Comparison of ENCODE assay signal across 6 cellular contexts in the genomic region with DNA sequence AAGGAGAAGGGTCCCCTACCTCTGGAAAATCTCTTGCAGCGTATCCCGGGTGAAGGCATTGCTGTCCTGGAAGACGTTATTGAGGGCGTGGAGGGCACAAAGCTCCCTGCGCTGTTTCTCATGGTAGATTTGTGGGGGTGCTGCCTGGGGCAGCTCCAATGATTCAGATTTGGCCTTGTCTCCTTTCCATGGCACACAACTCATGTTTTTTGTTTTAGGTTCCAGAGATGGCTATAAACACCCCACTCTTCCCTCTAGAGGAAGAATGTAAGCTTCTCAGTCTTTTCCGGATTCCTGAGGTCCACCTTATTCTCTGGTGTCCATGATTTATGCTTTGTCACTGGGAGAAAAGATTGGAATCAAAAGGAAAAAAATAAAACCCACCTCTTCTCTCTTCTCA. TPM values are rescaled to one million over a fixed set of nuclear protein-coding genes. Genes with fewer than 3 reads are reported as not detected.
DNase-seq lines count a peak whose midpoint lies in the region; ATAC-seq, FAIRE-seq and TF ChIP-seq lines count a peak whose summit lies in the region.

No MANE protein-coding gene starts in this region.

- peak overlapping the region; percentile 95 for H3K4me3 Mint-ChIP-seq in HFFc6
- H3K4me3 Mint-ChIP-seq in naive B cell, result peak overlapping the region; percentile 81 to 99 (median 92)

- no peak for TF ChIP-seq CTCF in HFFc6 (IDR thresholded peaks at IDR 0.05)
- no peak for TF ChIP-seq CTCF in GM12878 (IDR thresholded peaks at IDR 0.05 in 2 of 3, conservative IDR thresholded peaks at IDR 0.05 in 1 of 3; ENCODE audit: control insufficient read depth in 2 of 3, extremely low read depth in 1 of 3, insufficient read depth in 1 of 3, low read depth in 3 of 3, low read length in 3 of 3)

- ATAC-seq in GM12878, result no peak
- no peak for ATAC-seq in naive B cell (ENCODE audit: low read depth in 2 of 2)
- ATAC-seq in GM18511 (IDR thresholded peaks at IDR 0.05; ENCODE audit: unreplicated experiment), result no peak
- no peak for ATAC-seq in GM18858 (IDR thresholded peaks at IDR 0.05; ENCODE audit: unreplicated experiment)

- H3K79me2 ChIP-seq in GM12878 (ENCODE audit: control insufficient read depth, insufficient read depth, low read length), result peaks cover 55% of the 10 kb centered on the region

- no peaks in the 10 kb centered on the region for H3K9me3 ChIP-seq in GM12878 (replicated peaks; ENCODE audit: control insufficient read depth, insufficient read depth, low read length)

- TF ChIP-seq POLR2A in GM12878 (IDR thresholded peaks at IDR 0.05; ENCODE audit: low read depth, low read length), result no peak

- no peak for TF ChIP-seq EP300 in GM12878 (IDR thresholded peaks at IDR 0.05; ENCODE audit: borderline replicate concordance in 1 of 2, control insufficient read depth in 1 of 2, low read depth in 2 of 2, low read length in 2 of 2)

- peak; percentile 45 for DNase-seq in HFFc6
- DNase-seq in GM12878 (ENCODE audit: low read depth, low spot score), result no peak
- DNase-seq in naive B cell, result no peak
- no peak for DNase-seq in activated CD4-positive, alpha-beta T cell treated with anti-CD3 and anti-CD28 coated beads for 1 hour

- intact Hi-C loops in GM12878 (cut with micrococcal nuclease; ENCODE audit: unreplicated experiment), result loop anchor here (10.0 kb wide), 1 partner anchor 195 kb away; the partner anchor contains the start of gene DDX17

- in situ Hi-C loops in GM12878 (cut with MboI), result no loop called here

- no peaks in the 10 kb centered on the region for H3K27me3 ChIP-seq in GM12878 (replicated peaks in 1 of 2; ENCODE audit: control insufficient read depth in 2 of 2, insufficient read depth in 2 of 2, low read length in 1 of 2)

- TF ChIP-seq RAD21 in GM12878 (IDR thresholded peaks at IDR 0.05; ENCODE audit: insufficient read depth, low read depth, low read length), result no peak

- BruUV-seq in GM12878 (replicated peaks; lab: Mats Ljungman, UMichigan), result TSS peak; percentile 85

- CTCF ChIA-PET in GM12878 (lab: Yijun Ruan, JAX), result interaction anchor here (1.1 to 4.4 kb wide), 3 partner anchors 8 to 648 kb away, joined by 3 to 45 read pairs (median 17); partner anchors contain the start of gene TOMM22

- peak overlapping the region; percentile 89 for H3K27ac ChIP-seq in GM12878 (ENCODE audit: control insufficient read depth, insufficient read depth)

- H3K4me2 ChIP-seq in GM12878 (ENCODE audit: control insufficient read depth, insufficient read depth), result peak overlapping the region; percentile 83

- peaks cover 54% of the 10 kb centered on the region for H3K4me1 Mint-ChIP-seq in HFFc6 (ENCODE audit: low read depth)
- peaks cover 35 to 58% (median 39%) of the 10 kb centered on the region in 3 donors for H3K4me1 Mint-ChIP-seq in naive B cell

- H3K36me3 Mint-ChIP-seq in HFFc6 (ENCODE audit: low read depth), result peaks cover 34% of the 10 kb centered on the region
- no peaks in the 10 kb centered on the region for H3K36me3 Mint-ChIP-seq in naive B cell

- 0 out of 4 replicates have a peak, but pooled peaks cover 0 to 7% of the 10 kb centered on the region in 2 experiments for H3K36me3 ChIP-seq in GM12878 (ENCODE audit: control insufficient read depth in 2 of 2, insufficient read depth in 2 of 2, low read length in 1 of 2)

- H3K27ac Mint-ChIP-seq in HFFc6 (peak overlapping the region; percentile 94), naive B cell (peak overlapping the region; percentile 96 to 100 (median 98))

- peaks cover 11% of the 10 kb centered on the region for H3K4me1 ChIP-seq in GM12878 (ENCODE audit: control insufficient read depth, insufficient read depth, low read length)

- H3K4me3 ChIP-seq in GM12878, result peak overlapping the region; percentile 86

- WGBS in GM12878 (ENCODE audit: insufficient coverage, insufficient replicate concordance, low lambda C conversion rate, missing lambda C conversion rate), result 25% methylated on average over 6 of the region's 6 CpGs

- H3K9ac ChIP-seq in GM12878 (ENCODE audit: control insufficient read depth, insufficient read depth, low read length), result peak overlapping the region; percentile 90

- SMC1A ChIA-PET in GM12878 (lab: Charles Lee; ENCODE audit: uncharacterized antibody, unreplicated experiment), result interaction anchor here (1.1 to 7.6 kb wide), 8 partner anchors 8 to 58 kb away, joined by 3 to 54 read pairs (median 6); partner anchors contain the start of genes CBY1, FAM227A, GTPBP1 and TOMM22

- peaks cover 6% of the 10 kb centered on the region for H3K27me3 Mint-ChIP-seq in HFFc6 (ENCODE audit: insufficient read depth)
- H3K27me3 Mint-ChIP-seq in naive B cell, result peaks cover 0 to 4% (median 0%) of the 10 kb centered on the region in 3 donors

- RAD21 ChIA-PET in GM12878 (lab: Charles Lee; ENCODE audit: unreplicated experiment), result interaction anchor here (1.4 to 5.3 kb wide), 3 partner anchors 8 to 18 kb away, joined by 3 to 30 read pairs (median 12); partner anchors contain the start of gene TOMM22

- FAIRE-seq in GM12878 (lab: Jason Lieb, UNC), result no peak

- H2AFZ ChIP-seq in GM12878 (ENCODE audit: control insufficient read depth, low read depth, low read length), result no peak overlapping the region

- H3K9me3 Mint-ChIP-seq in HFFc6, result no peaks in the 10 kb centered on the region
- no peaks in the 10 kb centered on the region for H3K9me3 Mint-ChIP-seq in naive B cell

- POLR2A ChIA-PET in GM12878 (lab: Charles Lee), result interaction anchor here (1.0 to 5.9 kb wide), 8 partner anchors 8 to 129 kb away, joined by 3 to 43 read pairs (median 4); partner anchors contain the start of genes DMC1, SUN2 and TOMM22

- no peaks in the 10 kb centered on the region for H4K20me1 ChIP-seq in GM12878 (ENCODE audit: control insufficient read depth, insufficient read depth)

RNA-seq across cellular contexts. Expression of gene JOSD1, which starts 1.0 kb away (rescaled TPM):
- total RNA-seq in HFFc6 (2021; fragmentation: NEBNext Ultra II Directional; extraction: Animal tissue kit (Norgen Biotek cat#: 25700)), result 10 to 100 TPM; 37.8 to 44.6 (median 41.0) TPM
- 42.3 and 42.8 TPM in 2 replicates for total RNA-seq in GM12878 (2013; cell fraction: nucleolus; rRNA removed)
- total RNA-seq in GM12878 (2014; rRNA removed) (50.4 and 65.1 TPM in 2 replicates), GM12878 (2014; rRNA removed; fragmentation: Illumina TruSeq; extraction: Trizol) (37.1 and 37.9 TPM in 2 replicates), GM12878 (2021) (48.1 and 53.4 TPM in 2 replicates)
- polyA plus RNA-seq in GM12878 (2011; ENCODE audit: low read depth), result 24.6 TPM
- polyA plus RNA-seq in GM12878 (2011; rRNA removed) (47.4 and 54.6 TPM in 2 replicates), GM12878 (2014; fragmentation: Illumina TruSeq; extraction: Trizol) (43.9 and 48.6 TPM in 2 replicates), GM12878 (2014; fragmentation: Nextera tagmentation; extraction: Ambion mirVana) (10 to 100 TPM; 11.9 to 15.9 TPM), GM12878 (2014; rRNA removed) (50.0 and 50.8 TPM in 2 replicates), GM12878 (2016; fragmentation: Nextera tagmentation; extraction: Ambion mirVana) (1 to 10 TPM; 6.2 to 7.8 TPM), naive B cell (ENCODE audit: low read depth in 6 of 6) (10 to 100 TPM in 3 of 6 donors, 1 to 10 TPM in 3; 8.2 to 12.1 (median 9.7) TPM)
- polyA plus RNA-seq in GM12878 (2011; cell fraction: cytosol; rRNA removed), result 70.1 and 74.6 TPM in 2 replicates
- 35.7 and 38.5 TPM in 2 replicates for polyA plus RNA-seq in GM12878 (2011; cell fraction: nucleus; rRNA removed)
- polyA plus RNA-seq in GM12878 (2012), result 33.3 and 35.5 TPM in 2 replicates
- 46.8 and 52.2 TPM in 2 replicates for polyA minus RNA-seq in GM12878 (2011; rRNA and poly(A)+ RNA removed)
- polyA minus RNA-seq in GM12878 (2011; cell fraction: cytosol; rRNA and poly(A)+ RNA removed), result 24.2 and 27.9 TPM in 2 replicates
- polyA minus RNA-seq in GM12878 (2011; cell fraction: nucleus; rRNA and poly(A)+ RNA removed), result 11.6 and 18.6 TPM in 2 replicates

RNA-seq across cellular contexts. Expression of gene GTPBP1, which starts 6.0 kb away (rescaled TPM):
- 10 to 100 TPM; 32.1 to 40.8 (median 38.4) TPM for total RNA-seq in HFFc6 (2021; fragmentation: NEBNext Ultra II Directional; extraction: Animal tissue kit (Norgen Biotek cat#: 25700))
- total RNA-seq in GM12878 (2013; cell fraction: nucleolus; rRNA removed), result 156 and 196 TPM in 2 replicates
- total RNA-seq in GM12878 (2014; rRNA removed), result 33.8 and 39.1 TPM in 2 replicates
- 20.6 and 20.8 TPM in 2 replicates for total RNA-seq in GM12878 (2014; rRNA removed; fragmentation: Illumina TruSeq; extraction: Trizol)
- 55.7 and 63.1 TPM in 2 replicates for total RNA-seq in GM12878 (2021)
- 25.3 TPM for polyA plus RNA-seq in GM12878 (2011; ENCODE audit: low read depth)
- 28.0 and 47.0 TPM in 2 replicates for polyA plus RNA-seq in GM12878 (2011; rRNA removed)
- 32.9 and 43.9 TPM in 2 replicates for polyA plus RNA-seq in GM12878 (2011; cell fraction: cytosol; rRNA removed)
- 185 and 188 TPM in 2 replicates for polyA plus RNA-seq in GM12878 (2011; cell fraction: nucleus; rRNA removed)
- polyA plus RNA-seq in GM12878 (2012), result 37.0 and 38.4 TPM in 2 replicates
- 16.6 and 39.2 TPM in 2 replicates for polyA plus RNA-seq in GM12878 (2014; fragmentation: Illumina TruSeq; extraction: Trizol)
- polyA plus RNA-seq in GM12878 (2014; fragmentation: Nextera tagmentation; extraction: Ambion mirVana), result 1 to 10 TPM in 1 of 2 experiments, under 1 TPM in 1; 0.89 to 1.9 TPM
- polyA plus RNA-seq in GM12878 (2014; rRNA removed), result 46.2 and 57.3 TPM in 2 replicates
- 10 to 100 TPM; 25.7 to 29.3 TPM for polyA plus RNA-seq in GM12878 (2016; fragmentation: Nextera tagmentation; extraction: Ambion mirVana)
- polyA minus RNA-seq in GM12878 (2011; rRNA and poly(A)+ RNA removed), result 56.7 and 73.3 TPM in 2 replicates
- 15.3 and 19.2 TPM in 2 replicates for polyA minus RNA-seq in GM12878 (2011; cell fraction: cytosol; rRNA and poly(A)+ RNA removed)
- 76.4 and 113 TPM in 2 replicates for polyA minus RNA-seq in GM12878 (2011; cell fraction: nucleus; rRNA and poly(A)+ RNA removed)
- 10 to 100 TPM; 21.2 to 41.2 (median 33.3) TPM for polyA plus RNA-seq in naive B cell (ENCODE audit: low read depth in 6 of 6)

RNA-seq across cellular contexts. Expression of gene TOMM22, which starts 18.0 kb away (rescaled TPM):
- total RNA-seq in HFFc6 (2021; fragmentation: NEBNext Ultra II Directional; extraction: Animal tissue kit (Norgen Biotek cat#: 25700)), result 100 to 1,000 TPM; 121 to 141 (median 132) TPM
- total RNA-seq in GM12878 (2013; cell fraction: nucleolus; rRNA removed), result 12.9 and 15.1 TPM in 2 replicates
- 97.3 and 107 TPM in 2 replicates for total RNA-seq in GM12878 (2014; rRNA removed)
- total RNA-seq in GM12878 (2014; rRNA removed; fragmentation: Illumina TruSeq; extraction: Trizol), result 87.8 and 92.6 TPM in 2 replicates
- total RNA-seq in GM12878 (2021), result 133 and 134 TPM in 2 replicates
- polyA plus RNA-seq in GM12878 (2011; ENCODE audit: low read depth), result 32.5 TPM
- polyA plus RNA-seq in GM12878 (2011; rRNA removed), result 71.8 and 89.6 TPM in 2 replicates
- polyA plus RNA-seq in GM12878 (2011; cell fraction: cytosol; rRNA removed), result 39.3 and 54.7 TPM in 2 replicates
- polyA plus RNA-seq in GM12878 (2011; cell fraction: nucleus; rRNA removed), result 23.3 and 25.9 TPM in 2 replicates
- 55.0 and 72.2 TPM in 2 replicates for polyA plus RNA-seq in GM12878 (2012)
- polyA plus RNA-seq in GM12878 (2014; fragmentation: Illumina TruSeq; extraction: Trizol), result 116 and 131 TPM in 2 replicates
- 10 to 100 TPM; 37.6 to 62.2 TPM for polyA plus RNA-seq in GM12878 (2014; fragmentation: Nextera tagmentation; extraction: Ambion mirVana)
- polyA plus RNA-seq in GM12878 (2014; rRNA removed), result 69.9 and 70.8 TPM in 2 replicates
- polyA plus RNA-seq in GM12878 (2016; fragmentation: Nextera tagmentation; extraction: Ambion mirVana), result 100 to 1,000 TPM; 194 to 197 TPM
- 35.8 and 38.8 TPM in 2 replicates for polyA minus RNA-seq in GM12878 (2011; rRNA and poly(A)+ RNA removed)
- polyA minus RNA-seq in GM12878 (2011; cell fraction: cytosol; rRNA and poly(A)+ RNA removed), result 20.8 and 24.8 TPM in 2 replicates
- 6.9 and 9.3 TPM in 2 replicates for polyA minus RNA-seq in GM12878 (2011; cell fraction: nucleus; rRNA and poly(A)+ RNA removed)
- polyA plus RNA-seq in naive B cell (ENCODE audit: low read depth in 6 of 6), result 10 to 100 TPM; 59.6 to 78.7 (median 71.0) TPM

RNA-seq across cellular contexts. Expression of gene CBY1, which starts 43.3 kb away (rescaled TPM):
- 10 to 100 TPM; 21.9 to 32.4 (median 25.9) TPM for total RNA-seq in HFFc6 (2021; fragmentation: NEBNext Ultra II Directional; extraction: Animal tissue kit (Norgen Biotek cat#: 25700))
- total RNA-seq in GM12878 (2013; cell fraction: nucleolus; rRNA removed), result 17.7 and 20.7 TPM in 2 replicates
- total RNA-seq in GM12878 (2014; rRNA removed) (7.0 and 7.3 TPM in 2 replicates), GM12878 (2014; rRNA removed; fragmentation: Illumina TruSeq; extraction: Trizol) (7.0 and 7.4 TPM in 2 replicates), GM12878 (2021) (7.7 and 8.9 TPM in 2 replicates)
- polyA plus RNA-seq in GM12878 (2011; ENCODE audit: low read depth), result 7.5 TPM
- polyA plus RNA-seq in GM12878 (2011; rRNA removed) (10.5 and 12.7 TPM in 2 replicates), GM12878 (2014; fragmentation: Illumina TruSeq; extraction: Trizol) (13.0 TPM in 2 replicates), GM12878 (2014; fragmentation: Nextera tagmentation; extraction: Ambion mirVana) (10 to 100 TPM; 12.4 to 14.5 TPM), GM12878 (2014; rRNA removed) (9.5 and 11.4 TPM in 2 replicates), GM12878 (2016; fragmentation: Nextera tagmentation; extraction: Ambion mirVana) (10 to 100 TPM; 16.8 to 18.6 TPM), naive B cell (ENCODE audit: low read depth in 6 of 6) (1 to 10 TPM; 2.5 to 7.7 (median 4.4) TPM)
- polyA plus RNA-seq in GM12878 (2011; cell fraction: cytosol; rRNA removed), result 8.1 and 8.6 TPM in 2 replicates
- polyA plus RNA-seq in GM12878 (2011; cell fraction: nucleus; rRNA removed), result 8.7 and 12.0 TPM in 2 replicates
- polyA plus RNA-seq in GM12878 (2012), result 7.4 and 10.6 TPM in 2 replicates
- 9.9 and 11.7 TPM in 2 replicates for polyA minus RNA-seq in GM12878 (2011; rRNA and poly(A)+ RNA removed)
- 2.5 TPM in 1 of 2 replicates, not detected in the other for polyA minus RNA-seq in GM12878 (2011; cell fraction: cytosol; rRNA and poly(A)+ RNA removed)
- 1.6 and 9.0 TPM in 2 replicates for polyA minus RNA-seq in GM12878 (2011; cell fraction: nucleus; rRNA and poly(A)+ RNA removed)

RNA-seq across cellular contexts. Expression of gene FAM227A, which starts 43.6 kb away (rescaled TPM):
- under 1 TPM; 0.41 to 0.88 (median 0.80) TPM for total RNA-seq in HFFc6 (2021; fragmentation: NEBNext Ultra II Directional; extraction: Animal tissue kit (Norgen Biotek cat#: 25700))
- 4.5 and 7.4 TPM in 2 replicates for total RNA-seq in GM12878 (2013; cell fraction: nucleolus; rRNA removed)
- under 0.01 and 0.11 TPM in 2 replicates for total RNA-seq in GM12878 (2014; rRNA removed)
- 0.14 and 0.18 TPM in 2 replicates for total RNA-seq in GM12878 (2014; rRNA removed; fragmentation: Illumina TruSeq; extraction: Trizol)
- 0.33 and 0.53 TPM in 2 replicates for total RNA-seq in GM12878 (2021)
- polyA plus RNA-seq in GM12878 (2011; ENCODE audit: low read depth), result not detected
- 0.22 and 0.45 TPM in 2 replicates for polyA plus RNA-seq in GM12878 (2011; rRNA removed)
- polyA plus RNA-seq in GM12878 (2011; cell fraction: cytosol; rRNA removed), result 0.12 and 0.15 TPM in 2 replicates
- polyA plus RNA-seq in GM12878 (2011; cell fraction: nucleus; rRNA removed), result 0.55 and 0.80 TPM in 2 replicates
- 0.05 and 0.20 TPM in 2 replicates for polyA plus RNA-seq in GM12878 (2012)
- polyA plus RNA-seq in GM12878 (2014; fragmentation: Illumina TruSeq; extraction: Trizol), result 0.06 and 0.28 TPM in 2 replicates
- under 1 TPM; 0.02 to 0.11 TPM for polyA plus RNA-seq in GM12878 (2014; fragmentation: Nextera tagmentation; extraction: Ambion mirVana)
- 0.13 and 0.50 TPM in 2 replicates for polyA plus RNA-seq in GM12878 (2014; rRNA removed)
- under 1 TPM; 0.29 to 0.59 TPM for polyA plus RNA-seq in GM12878 (2016; fragmentation: Nextera tagmentation; extraction: Ambion mirVana)
- 0.05 and 0.15 TPM in 2 replicates for polyA minus RNA-seq in GM12878 (2011; rRNA and poly(A)+ RNA removed)
- not detected in 2 replicates for polyA minus RNA-seq in GM12878 (2011; cell fraction: cytosol; rRNA and poly(A)+ RNA removed)
- polyA minus RNA-seq in GM12878 (2011; cell fraction: nucleus; rRNA and poly(A)+ RNA removed), result 0.24 and 0.29 TPM in 2 replicates
- not detected for polyA plus RNA-seq in naive B cell (ENCODE audit: low read depth in 6 of 6)
